Comparison of ENCODE assay signal across 8 cellular contexts in the genomic region with DNA sequence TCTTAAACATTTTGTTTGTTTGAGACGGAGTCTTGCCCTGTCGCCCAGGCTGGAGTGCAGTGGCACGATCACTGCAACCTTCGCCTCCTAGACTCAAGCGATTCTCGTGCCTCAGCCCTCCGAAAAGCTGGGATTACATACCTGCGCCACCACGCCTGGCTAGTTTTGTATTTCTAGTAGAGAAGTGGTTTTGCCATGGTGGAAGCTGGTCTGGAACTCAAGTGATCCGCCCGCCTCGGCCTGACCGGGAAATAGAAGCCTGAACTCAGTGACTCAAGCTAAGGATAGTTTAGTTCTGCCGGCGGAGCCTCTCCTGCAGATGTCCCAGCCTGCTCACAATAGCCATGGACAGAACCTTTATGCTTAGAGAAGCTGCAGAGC. TPM values are rescaled to one million over a fixed set of nuclear protein-coding genes. Genes with fewer than 3 reads are reported as not detected.
DNase-seq lines count a peak whose midpoint lies in the region; ATAC-seq and TF ChIP-seq lines count a peak whose summit lies in the region.

No MANE protein-coding gene starts in this region.

- ATAC-seq in GM19438 (IDR thresholded peaks at IDR 0.05; ENCODE audit: low read depth, unreplicated experiment) (peak; percentile 14), HG03565 (IDR thresholded peaks at IDR 0.05; ENCODE audit: unreplicated experiment) (peak; percentile 15), SK-N-SH treated with all-trans-retinoic acid at 6 μM for 48 hours (peak; percentile 66)

- DNase-seq in DMS79 (lab: John Stamatoyannopoulos, UW) (peak; percentile 27), cerebellum (ENCODE audit: low spot score) (peak; percentile 31), kidney glomerular epithelial cell (lab: John Stamatoyannopoulos, UW) (peak; percentile 56), GOT3 (lab: John Stamatoyannopoulos, UW) (no peak)
- DNase-seq in stimulated activated CD4-positive, alpha-beta T cell treated with anti-CD3 and anti-CD28 coated beads, Interleukin-15, amount 100 ng/mL, for 24 hours, result peak; percentile 49

TF ChIP-seq in SK-N-SH treated with all-trans-retinoic acid at 6 μM for 48 hours, 23 proteins besides CTCF, POLR2A, EP300 and RAD21:
- no peak for TF ChIP-seq TCF4 (CRISPR knock-in tag; IDR thresholded peaks at IDR 0.05; ENCODE audit: borderline replicate concordance)

RNA-seq across cellular contexts. Expression of a gene that starts 53.0 kb away (rescaled TPM):
- 101 TPM for total RNA-seq in cerebellum

Comparison
In these comparisons a context has a peak if more than half of its experiments do, and no peak if none do; other contexts are left out.
1. ATAC-seq: peak in every context shown above with its lines; median percentile 66 in SK-N-SH treated with all-trans-retinoic acid at 6 μM for 48 hours; 15 in HG03565; 14 in GM19438.